17 cellular contexts compared by ENCODE assay signal in genomic region chr1:44778705-44779576, GRCh38. TPM values are rescaled to one million over a fixed set of nuclear protein-coding genes. Genes with fewer than 3 reads are reported as not detected.
DNase-seq lines count a peak whose midpoint lies in the region; ATAC-seq, FAIRE-seq and TF ChIP-seq lines count a peak whose summit lies in the region.
"Had no signal": no experiment of that assay in that cellular context is flagged by ENCODE, and none has a peak within 500 bp of the region (broad histone marks: within the 10 kb centered on the region; RNA-seq: fewer than 3 reads in every experiment).

No MANE protein-coding gene starts in this region.

- no peak for TF ChIP-seq CTCF in GM12878 (IDR thresholded peaks at IDR 0.05 in 2 of 3, conservative IDR thresholded peaks at IDR 0.05 in 1 of 3; ENCODE audit: control insufficient read depth in 2 of 3, extremely low read depth in 1 of 3, insufficient read depth in 1 of 3, low read depth in 3 of 3, low read length in 3 of 3)
- no peak for TF ChIP-seq CTCF in progenitor cell of endocrine pancreas (IDR thresholded peaks at IDR 0.05; ENCODE audit: unreplicated experiment)

- in situ Hi-C loops in GM12878 (cut with MboI) = no loop called here

- WGBS in GM12878 (ENCODE audit: insufficient coverage, insufficient replicate concordance, low lambda C conversion rate, missing lambda C conversion rate) = 88% methylated on average over 6 of the region's 6 CpGs

- H3K9ac ChIP-seq in GM12878 (ENCODE audit: control insufficient read depth, insufficient read depth, low read length) = no peak overlapping the region
- H3K9ac ChIP-seq: parathyroid adenoma had no signal

- H3K36me3 ChIP-seq in GM12878 (ENCODE audit: control insufficient read depth in 2 of 2, insufficient read depth in 2 of 2, low read length in 1 of 2) = peaks cover 8 to 30% of the 10 kb centered on the region in 2 experiments

- no peak for TF ChIP-seq RAD21 in GM12878 (IDR thresholded peaks at IDR 0.05; ENCODE audit: insufficient read depth, low read depth, low read length)

- peak overlapping the region; percentile 90 for H3K27ac Mint-ChIP-seq in progenitor cell of endocrine pancreas

- peaks cover 50% of the 10 kb centered on the region for H3K36me3 Mint-ChIP-seq in activated T-cell treated with anti-CD3 and anti-CD28 coated beads, Interleukin-2, amount 50 U/mL, for 4 hours (ENCODE audit: insufficient read depth)
- peaks cover 28% of the 10 kb centered on the region for H3K36me3 Mint-ChIP-seq in progenitor cell of endocrine pancreas (ENCODE audit: insufficient read depth)

- no peak for DNase-seq in activated T-cell treated with anti-CD3 and anti-CD28 coated beads, Interleukin-2, amount 50 U/mL, for 4 hours
- no peak for DNase-seq in activated T-cell treated with anti-CD3 and anti-CD28 coated beads, Interleukin-2, amount 50 U/mL, for 1 hour
- peak; percentile 13 for DNase-seq in NAMALWA (ENCODE audit: low spot score)
- DNase-seq in GM12878 (ENCODE audit: low read depth, low spot score) = no peak
- DNase-seq in progenitor cell of endocrine pancreas (ENCODE audit: low spot score, unreplicated experiment) = no peak
- no peak for DNase-seq in GM19239 (ENCODE audit: insufficient read length, low spot score)
- DNase-seq: activated effector memory CD4-positive, alpha-beta T cell treated with Interleukin-2 at 50 U/mL for 16 hours; EL; mesendoderm; NCI-H2029; NCI-H748 treated with DMSO at 0.1 percent for 48 hours had no signal

- H3K79me2 ChIP-seq in GM12878 (ENCODE audit: control insufficient read depth, insufficient read depth, low read length) = peaks cover 43% of the 10 kb centered on the region
- H3K79me2 ChIP-seq: parathyroid adenoma had no signal

- POLR2A ChIA-PET in GM12878 (lab: Charles Lee) = interaction anchor here (0.6 to 1.6 kb wide), 4 partner anchors 21 to 768 kb away, joined by 3 to 4 read pairs (median 4); partner anchors contain the start of gene PLK3

- no peaks in the 10 kb centered on the region for H3K27me3 ChIP-seq in GM12878 (replicated peaks in 1 of 2; ENCODE audit: control insufficient read depth in 2 of 2, insufficient read depth in 2 of 2, low read length in 1 of 2)

- H4K20me1 ChIP-seq in GM12878 (ENCODE audit: control insufficient read depth, insufficient read depth) = peaks cover 12% of the 10 kb centered on the region

- no peaks in the 10 kb centered on the region for H3K27me3 Mint-ChIP-seq in activated T-cell treated with anti-CD3 and anti-CD28 coated beads, Interleukin-2, amount 50 U/mL, for 4 hours (ENCODE audit: low read depth)
- H3K27me3 Mint-ChIP-seq in progenitor cell of endocrine pancreas = no peaks in the 10 kb centered on the region

- peak overlapping the region; percentile 73 for H3K4me2 ChIP-seq in GM12878 (ENCODE audit: control insufficient read depth, insufficient read depth)

- no peak for ATAC-seq in activated T-cell treated with anti-CD3 and anti-CD28 coated beads, Interleukin-2, amount 50 U/mL, for 4 hours
- ATAC-seq in GM12878 (no peak), HG02763 (IDR thresholded peaks at IDR 0.05; ENCODE audit: unreplicated experiment) (no peak), HG03135 (IDR thresholded peaks at IDR 0.05; ENCODE audit: unreplicated experiment) (no peak)

- SMC1A ChIA-PET in GM12878 (lab: Charles Lee; ENCODE audit: uncharacterized antibody, unreplicated experiment) = interaction anchor here (0.6 kb wide), 1 partner anchor 78 kb away, joined by 3 read pairs; no protein-coding TSS in a partner anchor

- FAIRE-seq in GM12878 (lab: Jason Lieb, UNC) = no peak
- FAIRE-seq in GM19239 (lab: Jason Lieb, UNC) = no peak
- FAIRE-seq: GM18507, urothelium cell line had no signal

- H2AFZ ChIP-seq in GM12878 (ENCODE audit: control insufficient read depth, low read depth, low read length) = no peak overlapping the region
- H2AFZ ChIP-seq: parathyroid adenoma had no signal

- no peak for TF ChIP-seq EP300 in GM12878 (IDR thresholded peaks at IDR 0.05; ENCODE audit: borderline replicate concordance in 1 of 2, control insufficient read depth in 1 of 2, low read depth in 2 of 2, low read length in 2 of 2)

- H3K9me3 ChIP-seq in GM12878 (replicated peaks; ENCODE audit: control insufficient read depth, insufficient read depth, low read length) = no peaks in the 10 kb centered on the region

- H3K4me1 ChIP-seq in GM12878 (ENCODE audit: control insufficient read depth, insufficient read depth, low read length) = peaks cover 18% of the 10 kb centered on the region
- H3K4me1 ChIP-seq: parathyroid adenoma had no signal

- BruUV-seq in GM12878 (replicated peaks; lab: Mats Ljungman, UMichigan) = no TSS peak

- peak overlapping the region; percentile 73; the same call in 1 of the 2 replicates for H3K4me3 ChIP-seq in GM12878

- CTCF ChIA-PET in GM12878 (lab: Yijun Ruan, JAX) = interaction anchor here (0.8 to 1.5 kb wide), 3 partner anchors 21 to 233 kb away, joined by 3 to 4 read pairs (median 3); partner anchors contain the start of genes PLK3 and UROD

- peaks cover 42% of the 10 kb centered on the region for H3K4me1 Mint-ChIP-seq in activated T-cell treated with anti-CD3 and anti-CD28 coated beads, Interleukin-2, amount 50 U/mL, for 4 hours (ENCODE audit: low read depth)
- peaks cover 22% of the 10 kb centered on the region for H3K4me1 Mint-ChIP-seq in progenitor cell of endocrine pancreas (ENCODE audit: low read depth)

- H3K4me3 Mint-ChIP-seq in activated T-cell treated with anti-CD3 and anti-CD28 coated beads, Interleukin-2, amount 50 U/mL, for 4 hours = peak overlapping the region; percentile 98
- H3K4me3 Mint-ChIP-seq in progenitor cell of endocrine pancreas (ENCODE audit: low read depth) = peak overlapping the region; percentile 14

- no peak overlapping the region for H3K27ac ChIP-seq in GM12878 (ENCODE audit: control insufficient read depth, insufficient read depth)
- H3K27ac ChIP-seq: parathyroid adenoma had no signal

- H3K9me3 Mint-ChIP-seq in activated T-cell treated with anti-CD3 and anti-CD28 coated beads, Interleukin-2, amount 50 U/mL, for 4 hours = no peaks in the 10 kb centered on the region
- no peaks in the 10 kb centered on the region for H3K9me3 Mint-ChIP-seq in progenitor cell of endocrine pancreas (ENCODE audit: low read depth)

- no peak for TF ChIP-seq POLR2A in GM12878 (IDR thresholded peaks at IDR 0.05; ENCODE audit: low read depth, low read length)

- RAD21 ChIA-PET in GM12878 (lab: Charles Lee; ENCODE audit: unreplicated experiment) = no interaction called here

- intact Hi-C loops in GM12878 (cut with micrococcal nuclease; ENCODE audit: unreplicated experiment) = loop anchor here (5.0 kb wide), 1 partner anchor 38 kb away; no protein-coding TSS in a partner anchor

RNA-seq across cellular contexts. Expression of gene RPS8, which starts 3.6 kb away (rescaled TPM):
- total RNA-seq in activated T-cell treated with anti-CD3 and anti-CD28 coated beads, Interleukin-2, amount 50 U/mL, for 4 hours = 1,000 to 10,000 TPM; 2,825 to 3,013 (median 2,945) TPM
- 330 and 356 TPM in 2 replicates for total RNA-seq in GM12878 (2013; cell fraction: nucleolus; rRNA removed)
- total RNA-seq in GM12878 (2014; rRNA removed) (3,351 and 3,453 TPM in 2 replicates), GM12878 (2014; rRNA removed; fragmentation: Illumina TruSeq; extraction: Trizol) (3,065 and 3,117 TPM in 2 replicates), GM12878 (2021) (3,050 and 3,180 TPM in 2 replicates), progenitor cell of endocrine pancreas (1,808 and 1,842 TPM in 2 replicates)
- polyA plus RNA-seq in GM12878 (2011; ENCODE audit: low read depth) = 4,615 TPM
- polyA plus RNA-seq in GM12878 (2011; rRNA removed) (2,404 and 2,482 TPM in 2 replicates), GM12878 (2014; fragmentation: Illumina TruSeq; extraction: Trizol) (1,912 and 2,704 TPM in 2 replicates), GM12878 (2014; fragmentation: Nextera tagmentation; extraction: Ambion mirVana) (1,000 to 10,000 TPM; 2,238 to 3,059 TPM), GM12878 (2014; rRNA removed) (3,141 and 3,461 TPM in 2 replicates), GM12878 (2016; fragmentation: Nextera tagmentation; extraction: Ambion mirVana) (1,000 to 10,000 TPM; 1,296 to 1,343 TPM)
- polyA plus RNA-seq in GM12878 (2011; cell fraction: cytosol; rRNA removed) = 2,295 and 2,366 TPM in 2 replicates
- polyA plus RNA-seq in GM12878 (2011; cell fraction: nucleus; rRNA removed) = 751 and 887 TPM in 2 replicates
- 3,919 and 4,067 TPM in 2 replicates for polyA plus RNA-seq in GM12878 (2012)
- polyA minus RNA-seq in GM12878 (2011; rRNA and poly(A)+ RNA removed) = 702 and 773 TPM in 2 replicates
- polyA minus RNA-seq in GM12878 (2011; cell fraction: cytosol; rRNA and poly(A)+ RNA removed) = 421 and 433 TPM in 2 replicates
- 155 and 214 TPM in 2 replicates for polyA minus RNA-seq in GM12878 (2011; cell fraction: nucleus; rRNA and poly(A)+ RNA removed)

RNA-seq across cellular contexts. Expression of gene BEST4, which starts 9.0 kb away (rescaled TPM):
- under 1 TPM; 0.53 to 0.63 (median 0.57) TPM for total RNA-seq in activated T-cell treated with anti-CD3 and anti-CD28 coated beads, Interleukin-2, amount 50 U/mL, for 4 hours
- total RNA-seq in GM12878 (2013; cell fraction: nucleolus; rRNA removed) = 0.48 and 0.83 TPM in 2 replicates
- 0.65 and 0.85 TPM in 2 replicates for total RNA-seq in GM12878 (2014; rRNA removed)
- total RNA-seq in GM12878 (2014; rRNA removed; fragmentation: Illumina TruSeq; extraction: Trizol) = 0.40 and 0.46 TPM in 2 replicates
- total RNA-seq in GM12878 (2021) = 1.3 and 1.5 TPM in 2 replicates
- 0.20 TPM for polyA plus RNA-seq in GM12878 (2011; ENCODE audit: low read depth)
- polyA plus RNA-seq in GM12878 (2011; rRNA removed) = 0.08 TPM in 1 of 2 replicates, not detected in the other
- 0.03 and 0.16 TPM in 2 replicates for polyA plus RNA-seq in GM12878 (2011; cell fraction: cytosol; rRNA removed)
- 0.22 TPM in 2 replicates for polyA plus RNA-seq in GM12878 (2011; cell fraction: nucleus; rRNA removed)
- polyA plus RNA-seq in GM12878 (2012) = 0.76 and 1.2 TPM in 2 replicates
- 0.38 and 0.73 TPM in 2 replicates for polyA plus RNA-seq in GM12878 (2014; fragmentation: Illumina TruSeq; extraction: Trizol)
- polyA plus RNA-seq in GM12878 (2014; fragmentation: Nextera tagmentation; extraction: Ambion mirVana) = under 1 TPM; 0.06 to 0.20 TPM
- 0.76 and 0.94 TPM in 2 replicates for polyA plus RNA-seq in GM12878 (2014; rRNA removed)
- under 1 TPM; 0.43 to 0.98 TPM for polyA plus RNA-seq in GM12878 (2016; fragmentation: Nextera tagmentation; extraction: Ambion mirVana)
- 0.10 TPM in 1 of 2 replicates, not detected in the other for polyA minus RNA-seq in GM12878 (2011; rRNA and poly(A)+ RNA removed)
- not detected in 2 replicates for polyA minus RNA-seq in GM12878 (2011; cell fraction: cytosol; rRNA and poly(A)+ RNA removed)
- 0.19 TPM in 1 of 2 replicates, not detected in the other for polyA minus RNA-seq in GM12878 (2011; cell fraction: nucleus; rRNA and poly(A)+ RNA removed)
- total RNA-seq in progenitor cell of endocrine pancreas = 2.1 and 2.4 TPM in 2 replicates

RNA-seq across cellular contexts. Expression of gene PLK3, which starts 21.2 kb away (rescaled TPM):
- total RNA-seq in activated T-cell treated with anti-CD3 and anti-CD28 coated beads, Interleukin-2, amount 50 U/mL, for 4 hours = 100 to 1,000 TPM; 186 to 239 (median 203) TPM
- total RNA-seq in GM12878 (2013; cell fraction: nucleolus; rRNA removed) = 46.1 and 49.0 TPM in 2 replicates
- total RNA-seq in GM12878 (2014; rRNA removed) (19.9 and 23.1 TPM in 2 replicates), GM12878 (2014; rRNA removed; fragmentation: Illumina TruSeq; extraction: Trizol) (8.1 and 9.0 TPM in 2 replicates), GM12878 (2021) (16.5 and 20.9 TPM in 2 replicates), progenitor cell of endocrine pancreas (11.8 and 13.3 TPM in 2 replicates)
- 5.7 TPM for polyA plus RNA-seq in GM12878 (2011; ENCODE audit: low read depth)
- polyA plus RNA-seq in GM12878 (2011; rRNA removed) (6.4 and 11.6 TPM in 2 replicates), GM12878 (2014; fragmentation: Illumina TruSeq; extraction: Trizol) (5.4 and 9.3 TPM in 2 replicates), GM12878 (2014; fragmentation: Nextera tagmentation; extraction: Ambion mirVana) (1 to 10 TPM; 1.5 to 1.9 TPM), GM12878 (2014; rRNA removed) (23.2 and 29.2 TPM in 2 replicates), GM12878 (2016; fragmentation: Nextera tagmentation; extraction: Ambion mirVana) (10 to 100 TPM; 12.5 to 17.5 TPM)
- polyA plus RNA-seq in GM12878 (2011; cell fraction: cytosol; rRNA removed) = 15.5 and 18.4 TPM in 2 replicates
- polyA plus RNA-seq in GM12878 (2011; cell fraction: nucleus; rRNA removed) = 86.8 and 98.6 TPM in 2 replicates
- polyA plus RNA-seq in GM12878 (2012) = 12.9 and 13.7 TPM in 2 replicates
- polyA minus RNA-seq in GM12878 (2011; rRNA and poly(A)+ RNA removed) = 10.7 and 18.8 TPM in 2 replicates
- polyA minus RNA-seq in GM12878 (2011; cell fraction: cytosol; rRNA and poly(A)+ RNA removed) = 7.9 and 8.8 TPM in 2 replicates
- 30.6 and 52.9 TPM in 2 replicates for polyA minus RNA-seq in GM12878 (2011; cell fraction: nucleus; rRNA and poly(A)+ RNA removed)

RNA-seq across cellular contexts. Expression of gene DYNLT4, which starts 28.2 kb away (rescaled TPM):
- total RNA-seq in activated T-cell treated with anti-CD3 and anti-CD28 coated beads, Interleukin-2, amount 50 U/mL, for 4 hours = not detected
- 1.3 TPM in 1 of 2 replicates, not detected in the other for total RNA-seq in GM12878 (2013; cell fraction: nucleolus; rRNA removed)
- not detected in 2 replicates for total RNA-seq in GM12878 (2014; rRNA removed)
- not detected in 2 replicates for total RNA-seq in GM12878 (2014; rRNA removed; fragmentation: Illumina TruSeq; extraction: Trizol)
- 0.28 and 0.45 TPM in 2 replicates for total RNA-seq in GM12878 (2021)
- polyA plus RNA-seq in GM12878 (2011; ENCODE audit: low read depth) = not detected
- polyA plus RNA-seq in GM12878 (2011; rRNA removed) = not detected in 2 replicates
- 0.10 TPM in 1 of 2 replicates, not detected in the other for polyA plus RNA-seq in GM12878 (2011; cell fraction: cytosol; rRNA removed)
- 0.22 TPM in 1 of 2 replicates, not detected in the other for polyA plus RNA-seq in GM12878 (2011; cell fraction: nucleus; rRNA removed)
- not detected in 2 replicates for polyA plus RNA-seq in GM12878 (2012)
- polyA plus RNA-seq in GM12878 (2014; fragmentation: Illumina TruSeq; extraction: Trizol) = not detected in 2 replicates
- polyA plus RNA-seq in GM12878 (2014; fragmentation: Nextera tagmentation; extraction: Ambion mirVana) = not detected
- not detected in 2 replicates for polyA plus RNA-seq in GM12878 (2014; rRNA removed)
- under 1 TPM in 1 of 2 experiments, not detected in 1; 0.23 TPM for polyA plus RNA-seq in GM12878 (2016; fragmentation: Nextera tagmentation; extraction: Ambion mirVana)
- polyA minus RNA-seq in GM12878 (2011; rRNA and poly(A)+ RNA removed) = not detected in 2 replicates
- polyA minus RNA-seq in GM12878 (2011; cell fraction: cytosol; rRNA and poly(A)+ RNA removed) = not detected in 2 replicates
- 0.57 and 0.60 TPM in 2 replicates for polyA minus RNA-seq in GM12878 (2011; cell fraction: nucleus; rRNA and poly(A)+ RNA removed)
- 0.55 and 0.79 TPM in 2 replicates for total RNA-seq in progenitor cell of endocrine pancreas
- total RNA-seq: cerebellum had no signal

RNA-seq across cellular contexts. Expression of gene BTBD19, which starts 29.4 kb away (rescaled TPM):
- total RNA-seq in activated T-cell treated with anti-CD3 and anti-CD28 coated beads, Interleukin-2, amount 50 U/mL, for 4 hours = 10 to 100 TPM in 1 of 3 donors, 1 to 10 TPM in 2; 8.2 to 14.0 (median 8.3) TPM
- 3.8 and 5.1 TPM in 2 replicates for total RNA-seq in GM12878 (2013; cell fraction: nucleolus; rRNA removed)
- total RNA-seq in GM12878 (2014; rRNA removed) = 0.44 and 1.1 TPM in 2 replicates
- total RNA-seq in GM12878 (2014; rRNA removed; fragmentation: Illumina TruSeq; extraction: Trizol) = 0.18 and 0.45 TPM in 2 replicates
- 1.6 and 2.7 TPM in 2 replicates for total RNA-seq in GM12878 (2021)
- polyA plus RNA-seq in GM12878 (2011; ENCODE audit: low read depth) = 0.41 TPM
- polyA plus RNA-seq in GM12878 (2011; rRNA removed) = 0.30 and 0.67 TPM in 2 replicates
- polyA plus RNA-seq in GM12878 (2011; cell fraction: cytosol; rRNA removed) = 0.89 and 1.0 TPM in 2 replicates
- polyA plus RNA-seq in GM12878 (2011; cell fraction: nucleus; rRNA removed) = 3.0 and 3.1 TPM in 2 replicates
- polyA plus RNA-seq in GM12878 (2012) = 0.63 and 1.0 TPM in 2 replicates
- polyA plus RNA-seq in GM12878 (2014; fragmentation: Illumina TruSeq; extraction: Trizol) = 0.29 and 0.37 TPM in 2 replicates
- under 1 TPM; 0.13 to 0.40 TPM for polyA plus RNA-seq in GM12878 (2014; fragmentation: Nextera tagmentation; extraction: Ambion mirVana)
- 1.0 and 3.0 TPM in 2 replicates for polyA plus RNA-seq in GM12878 (2014; rRNA removed)
- under 1 TPM; 0.18 to 0.23 TPM for polyA plus RNA-seq in GM12878 (2016; fragmentation: Nextera tagmentation; extraction: Ambion mirVana)
- 0.80 and 1.2 TPM in 2 replicates for polyA minus RNA-seq in GM12878 (2011; rRNA and poly(A)+ RNA removed)
- 1.1 TPM in 1 of 2 replicates, not detected in the other for polyA minus RNA-seq in GM12878 (2011; cell fraction: cytosol; rRNA and poly(A)+ RNA removed)
- 1.6 and 3.2 TPM in 2 replicates for polyA minus RNA-seq in GM12878 (2011; cell fraction: nucleus; rRNA and poly(A)+ RNA removed)
- 26.7 and 27.5 TPM in 2 replicates for total RNA-seq in progenitor cell of endocrine pancreas
